In the genomic region with DNA sequence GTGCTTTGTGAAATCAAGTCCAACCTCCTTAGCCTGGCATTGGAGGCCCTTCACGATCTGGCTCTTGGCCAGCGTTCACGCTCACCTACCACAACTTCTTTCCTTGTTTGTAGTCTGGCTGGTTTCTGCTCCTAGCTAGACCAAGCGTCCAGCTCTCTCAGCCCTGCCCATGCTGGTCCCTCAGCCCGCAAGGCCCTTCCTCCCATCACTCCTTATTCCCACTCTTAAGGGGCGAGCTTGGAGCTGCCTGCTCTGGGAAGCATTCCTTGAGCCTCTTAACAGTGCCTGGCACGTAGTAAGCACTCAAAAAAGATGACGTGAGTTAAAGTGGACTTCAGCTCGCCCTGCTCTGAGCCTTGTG, we compare ENCODE assay signal across 11 cellular contexts. TPM values are rescaled to one million over a fixed set of nuclear protein-coding genes. Genes with fewer than 3 reads are reported as not detected.
DNase-seq lines count a peak whose midpoint lies in the region; ATAC-seq, FAIRE-seq and TF ChIP-seq lines count a peak whose summit lies in the region.
"Had no signal": no experiment of that assay in that cellular context is flagged by ENCODE, and none has a peak within 500 bp of the region (broad histone marks: within the 10 kb centered on the region; RNA-seq: fewer than 3 reads in every experiment).

No MANE protein-coding gene starts in this region.

- H3K4me1 ChIP-seq in Panc1 (ENCODE audit: control insufficient read depth, insufficient read depth, low read length): peaks cover 61% of the 10 kb centered on the region
- peaks cover 24% of the 10 kb centered on the region for H3K4me1 ChIP-seq in smooth muscle cell (ENCODE audit: low read depth)

- DNase-seq in activated T-cell treated with anti-CD3 and anti-CD28 coated beads, Interleukin-2, amount 50 U/mL, for 24 hours: no peak
- DNase-seq in activated T-cell treated with anti-CD3 and anti-CD28 coated beads for 4 hours (no peak), Panc1 (ENCODE audit: low read depth, low spot score) (no peak), smooth muscle cell (lab: John Stamatoyannopoulos, UW; ENCODE audit: unreplicated experiment) (no peak), dermis blood vessel endothelial cell (no peak), urothelium cell line (ENCODE audit: low spot score) (no peak)
- DNase-seq in effector CD4-positive, alpha-beta T cell: no peak
- DNase-seq: NCI-H2081, uterus had no signal

- H3K4me3 ChIP-seq in Panc1 (ENCODE audit: low read depth in 2 of 2, low read length in 2 of 2) (no peak overlapping the region), smooth muscle cell (no peak overlapping the region)
- H3K4me3 ChIP-seq: uterus had no signal

- H3K4me1 Mint-ChIP-seq in activated T-cell treated with anti-CD3 and anti-CD28 coated beads, Interleukin-2, amount 50 U/mL, for 24 hours (ENCODE audit: low read depth): peaks cover 55% of the 10 kb centered on the region
- peaks cover 98% of the 10 kb centered on the region for H3K4me1 Mint-ChIP-seq in dendritic cell treated with granulocyte-macrophage colony-stimulating factor and Interleukin-4, amounts not matched to agents 40 ng/mL and 50 ng/mL, for 4 days (ENCODE audit: low read depth)

- H4K20me1 ChIP-seq in smooth muscle cell (ENCODE audit: low read depth): peaks cover 10% of the 10 kb centered on the region

- POLR2A ChIA-PET in Panc1 (lab: Charles Lee): no interaction called here

- no TSS peak for BruUV-seq in Panc1 (replicated peaks; lab: Mats Ljungman, UMichigan)

- H3K27me3 Mint-ChIP-seq in activated T-cell treated with anti-CD3 and anti-CD28 coated beads, Interleukin-2, amount 50 U/mL, for 24 hours: no peaks in the 10 kb centered on the region
- no peaks in the 10 kb centered on the region for H3K27me3 Mint-ChIP-seq in dendritic cell treated with granulocyte-macrophage colony-stimulating factor and Interleukin-4, amounts not matched to agents 40 ng/mL and 50 ng/mL, for 4 days

- no peaks in the 10 kb centered on the region for H3K9me3 ChIP-seq in Panc1 (ENCODE audit: control insufficient read depth, insufficient read depth, low read depth, low read length)
- H3K9me3 ChIP-seq in smooth muscle cell (replicated peaks; ENCODE audit: low read depth): no peaks in the 10 kb centered on the region
- H3K9me3 ChIP-seq: uterus had no signal

- no peak for FAIRE-seq in urothelium cell line (lab: Jason Lieb, UNC)
- FAIRE-seq: TTC549 had no signal

- peaks cover 4% of the 10 kb centered on the region for H3F3A ChIP-seq in smooth muscle cell (ENCODE audit: low read depth)

- CTCF ChIA-PET in Panc1 (lab: Charles Lee): no interaction called here

- H2AFZ ChIP-seq in smooth muscle cell (ENCODE audit: low read depth): no peak overlapping the region

- peak overlapping the region; percentile 93 for H3K27ac Mint-ChIP-seq in activated T-cell treated with anti-CD3 and anti-CD28 coated beads, Interleukin-2, amount 50 U/mL, for 24 hours
- H3K27ac Mint-ChIP-seq in dendritic cell treated with granulocyte-macrophage colony-stimulating factor and Interleukin-4, amounts not matched to agents 40 ng/mL and 50 ng/mL, for 4 days: peak overlapping the region; percentile 88

- H3K27ac ChIP-seq in Panc1 (ENCODE audit: low read length) (peak overlapping the region; percentile 13), smooth muscle cell (ENCODE audit: low read depth) (peak overlapping the region; percentile 34)
- H3K27ac ChIP-seq: uterus had no signal

- no peak overlapping the region for H3K4me2 ChIP-seq in smooth muscle cell

- TF ChIP-seq CTCF in Panc1 (IDR thresholded peaks at IDR 0.05) (no peak), smooth muscle cell (IDR thresholded peaks at IDR 0.05; ENCODE audit: borderline replicate concordance, insufficient read depth, poor library complexity, severe bottlenecking) (no peak)

- ATAC-seq in Panc1: no peak

- H3K36me3 ChIP-seq in Panc1 (ENCODE audit: control insufficient read depth, insufficient read depth, low read length) (no peaks in the 10 kb centered on the region), smooth muscle cell (ENCODE audit: low read depth) (no peaks in the 10 kb centered on the region)
- H3K36me3 ChIP-seq: uterus had no signal

- in situ Hi-C loops in Panc1 (cut with HindIII; ENCODE audit: low pct_unique_long_range_greater_than_20kb, low sequenced_read_pairs): no loop called here

- peaks cover 27% of the 10 kb centered on the region for H3K79me2 ChIP-seq in smooth muscle cell (ENCODE audit: low read depth)

- no peak overlapping the region for H3K9ac ChIP-seq in smooth muscle cell (ENCODE audit: low read depth)

- H3K4me3 Mint-ChIP-seq in activated T-cell treated with anti-CD3 and anti-CD28 coated beads, Interleukin-2, amount 50 U/mL, for 24 hours: no peak overlapping the region
- no peak overlapping the region for H3K4me3 Mint-ChIP-seq in dendritic cell treated with granulocyte-macrophage colony-stimulating factor and Interleukin-4, amounts not matched to agents 40 ng/mL and 50 ng/mL, for 4 days

- H3K27me3 ChIP-seq in Panc1 (ENCODE audit: control insufficient read depth, insufficient read depth, low read length) (no peaks in the 10 kb centered on the region), smooth muscle cell (ENCODE audit: low read depth) (no peaks in the 10 kb centered on the region)
- H3K27me3 ChIP-seq: uterus had no signal

- intact Hi-C loops in Panc1 (cut with micrococcal nuclease; ENCODE audit: unreplicated experiment): loop anchor here (5.0 kb wide), 1 partner anchor 149 kb away; no protein-coding TSS in a partner anchor
- intact Hi-C loops in dendritic cell treated with granulocyte-macrophage colony-stimulating factor and Interleukin-4, amounts not matched to agents 40 ng/mL and 50 ng/mL, for 4 days (cut with micrococcal nuclease): loop anchor here (2.0 kb wide), 1 partner anchor 22 kb away; no protein-coding TSS in a partner anchor

- no peaks in the 10 kb centered on the region for H3K9me3 Mint-ChIP-seq in activated T-cell treated with anti-CD3 and anti-CD28 coated beads, Interleukin-2, amount 50 U/mL, for 24 hours
- H3K9me3 Mint-ChIP-seq in dendritic cell treated with granulocyte-macrophage colony-stimulating factor and Interleukin-4, amounts not matched to agents 40 ng/mL and 50 ng/mL, for 4 days: no peaks in the 10 kb centered on the region

- 89% methylated on average over 9 of the region's 9 CpGs for WGBS in smooth muscle cell (ENCODE audit: low lambda C conversion rate)

- peaks cover 77% of the 10 kb centered on the region for H3K36me3 Mint-ChIP-seq in activated T-cell treated with anti-CD3 and anti-CD28 coated beads, Interleukin-2, amount 50 U/mL, for 24 hours (ENCODE audit: low read depth)
- peaks cover 93% of the 10 kb centered on the region for H3K36me3 Mint-ChIP-seq in dendritic cell treated with granulocyte-macrophage colony-stimulating factor and Interleukin-4, amounts not matched to agents 40 ng/mL and 50 ng/mL, for 4 days (ENCODE audit: low read depth)

RNA-seq across cellular contexts. Expression of a gene that starts 8.7 kb away (rescaled TPM):
- 61.0 TPM for total RNA-seq in Panc1 (2021; ENCODE audit: unreplicated experiment)
- polyA plus RNA-seq in Panc1 (2012; ENCODE audit: insufficient read length): 53.8 TPM
- 11.7 and 13.9 TPM in 2 replicates for total RNA-seq in smooth muscle cell
- 8.5 and 9.4 TPM in 2 replicates for polyA plus RNA-seq in smooth muscle cell
- 10.9 and 28.6 TPM in 2 replicates for total RNA-seq in dermis blood vessel endothelial cell
